12 cellular contexts compared by ENCODE assay signal in the genomic region with DNA sequence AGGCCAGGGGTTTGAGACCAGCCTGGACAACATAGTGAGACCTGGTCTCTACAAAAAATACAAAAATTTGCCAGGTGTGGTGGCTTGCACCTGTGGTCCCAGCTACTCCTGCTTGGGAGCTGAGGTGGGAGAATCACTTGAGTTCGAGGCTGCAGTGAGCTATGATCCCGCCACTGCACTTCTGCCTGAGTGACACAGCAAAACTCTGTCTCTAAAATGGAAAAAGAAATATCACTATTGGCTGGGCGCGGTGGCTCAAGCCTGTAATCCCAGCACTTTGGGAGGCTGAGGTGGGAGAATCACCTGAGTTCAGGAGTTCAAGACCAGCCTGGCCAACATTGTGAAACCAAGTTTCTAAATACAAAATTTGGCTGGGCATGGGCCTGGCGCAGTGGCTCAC. TPM values are rescaled to one million over a fixed set of nuclear protein-coding genes. Genes with fewer than 3 reads are reported as not detected.
"Had no signal": no experiment of that assay in that cellular context is flagged by ENCODE, and none has a peak within 500 bp of the region (broad histone marks: within the 10 kb centered on the region; RNA-seq: fewer than 3 reads in every experiment).

No MANE protein-coding gene starts in this region.

- H3K4me3 ChIP-seq: GM23248, GM23338, HAP-1 had no signal

- H3K36me3 ChIP-seq: HAP-1 had no signal

- FAIRE-seq: H1, H54 had no signal

- H3K9me3 ChIP-seq: HAP-1 had no signal

- H2AFZ ChIP-seq: GM23248, GM23338 had no signal

- H3K4me2 ChIP-seq: GM23338 had no signal

- H3K9ac ChIP-seq: GM23248 had no signal

- H3K27ac ChIP-seq: GM23248 had no signal

- ATAC-seq: GM23338, HCT116 had no signal

- DNase-seq: GM23248, GOT3, H7, H9, HCEC 1CT, HFFc6 had no signal

RNA-seq across cellular contexts. Expression of a gene that starts 44.9 kb away (rescaled TPM):
- total RNA-seq: H4, HFFc6 had no signal
- polyA plus RNA-seq: GM23248 had no signal

RNA-seq across cellular contexts. Expression of a gene that starts 59.6 kb away (rescaled TPM):
- total RNA-seq: GM23248, GM23338, H1, H4, H7, H9, HFFc6 had no signal
- polyA plus RNA-seq: GM23248, GM23338, H1 had no signal
